2 cellular contexts compared by ENCODE assay signal in genomic region chr6:13431861-13432465, GRCh38.
TF ChIP-seq lines count a peak whose summit lies in the region.

No MANE protein-coding gene starts in this region.

TF ChIP-seq in H1, 55 proteins besides CTCF, POLR2A, EP300 and RAD21:
- TF ChIP-seq TEAD4 (IDR thresholded peaks at IDR 0.05; ENCODE audit: low read depth, low read length), result 0 out of 2 replicates have a peak, but pooled peaks have one; percentile 28
- 0 out of 2 replicates have a peak, but pooled peaks have one; percentile 23 for TF ChIP-seq MAX (IDR thresholded peaks at IDR 0.05)
- TF ChIP-seq JUND (IDR thresholded peaks at IDR 0.05; ENCODE audit: low read length), result no peak
- TF ChIP-seq CEBPB (IDR thresholded peaks at IDR 0.05; ENCODE audit: low read depth, low read length), result peak; percentile 80
- no peak for TF ChIP-seq MAFK (IDR thresholded peaks at IDR 0.05; ENCODE audit: low read depth, low read length)
- TF ChIP-seq SP1 (IDR thresholded peaks at IDR 0.05; ENCODE audit: low read depth, low read length), result no peak

TF ChIP-seq in SK-N-SH, 30 proteins besides CTCF, POLR2A, EP300 and RAD21:
- no peak for TF ChIP-seq USF2 (IDR thresholded peaks at IDR 0.05; ENCODE audit: borderline replicate concordance, low read depth, low read length)
- TF ChIP-seq USF1 (IDR thresholded peaks at IDR 0.05; ENCODE audit: borderline replicate concordance, low read depth), result no peak
- TF ChIP-seq, protein P1, sequence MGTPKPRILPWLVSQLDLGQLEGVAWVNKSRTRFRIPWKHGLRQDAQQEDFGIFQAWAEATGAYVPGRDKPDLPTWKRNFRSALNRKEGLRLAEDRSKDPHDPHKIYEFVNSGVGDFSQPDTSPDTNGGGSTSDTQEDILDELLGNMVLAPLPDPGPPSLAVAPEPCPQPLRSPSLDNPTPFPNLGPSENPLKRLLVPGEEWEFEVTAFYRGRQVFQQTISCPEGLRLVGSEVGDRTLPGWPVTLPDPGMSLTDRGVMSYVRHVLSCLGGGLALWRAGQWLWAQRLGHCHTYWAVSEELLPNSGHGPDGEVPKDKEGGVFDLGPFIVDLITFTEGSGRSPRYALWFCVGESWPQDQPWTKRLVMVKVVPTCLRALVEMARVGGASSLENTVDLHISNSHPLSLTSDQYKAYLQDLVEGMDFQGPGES (IDR thresholded peaks at IDR 0.05; ENCODE audit: low read depth, low read length), result no peak
- no peak for TF ChIP-seq CHD2 (IDR thresholded peaks at IDR 0.05; ENCODE audit: low read length, partially characterized antibody)
- TF ChIP-seq FOXM1 (IDR thresholded peaks at IDR 0.05; ENCODE audit: low read depth), result no peak
- TF ChIP-seq FOXJ3 (CRISPR knock-in tag; IDR thresholded peaks at IDR 0.05), result no peak
- TF ChIP-seq TEAD4 (IDR thresholded peaks at IDR 0.05; ENCODE audit: borderline replicate concordance, insufficient read depth), result no peak
- no peak for TF ChIP-seq MAX (IDR thresholded peaks at IDR 0.05; ENCODE audit: low read depth)
- no peak for TF ChIP-seq NRF1 (IDR thresholded peaks at IDR 0.05; ENCODE audit: low read depth, low read length)
- TF ChIP-seq EZH2phosphoT487 (IDR thresholded peaks at IDR 0.05; ENCODE audit: borderline replicate concordance, low read depth), result no peak
- no peak for TF ChIP-seq POLR2AphosphoS5 (IDR thresholded peaks at IDR 0.05; ENCODE audit: low read depth, low read length)
- no peak for TF ChIP-seq RXRA (IDR thresholded peaks at IDR 0.05; ENCODE audit: borderline replicate concordance, low read depth)
- TF ChIP-seq TCF12 (IDR thresholded peaks at IDR 0.05), result no peak
- no peak for TF ChIP-seq ELF1 (IDR thresholded peaks at IDR 0.05)
